ENCODE assay signal across 13 cellular contexts in the genomic region with DNA sequence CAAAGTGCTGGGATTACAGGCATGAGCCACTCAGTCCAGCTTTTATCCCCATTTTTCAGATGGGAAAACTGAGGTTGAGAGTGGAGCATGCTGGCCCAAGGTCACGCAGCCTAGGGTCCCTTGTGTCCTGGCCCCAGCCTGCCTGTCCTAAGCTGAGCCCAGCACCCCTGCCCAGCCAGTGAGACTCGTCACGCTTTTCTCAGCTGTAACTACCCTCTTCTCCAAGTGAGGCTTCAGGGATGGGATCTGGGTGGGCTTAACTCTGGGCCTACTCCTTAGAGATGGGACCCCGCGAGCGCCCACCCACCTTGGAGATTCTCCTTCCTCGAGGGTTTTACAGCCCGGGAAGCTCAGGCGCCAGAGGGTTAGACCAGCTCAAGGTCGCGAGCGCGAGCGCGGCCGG. TPM values are rescaled to one million over a fixed set of nuclear protein-coding genes. Genes with fewer than 3 reads are reported as not detected.
A peak's percentile ranks its signal among the peaks of the same experiment; 100 is the strongest.
DNase-seq lines count a peak whose midpoint lies in the region; ATAC-seq and TF ChIP-seq lines count a peak whose summit lies in the region.
"Had no signal": no experiment of that assay in that cellular context is flagged by ENCODE, and none has a peak within 500 bp of the region (broad histone marks: within the 10 kb centered on the region; RNA-seq: fewer than 3 reads in every experiment).

No MANE protein-coding gene starts in this region.

- H3K4me3 ChIP-seq in A673 (ENCODE audit: low read depth, low read length, poor library complexity, severe bottlenecking) (peak overlapping the region; percentile 57), HCT116 (replicated peaks in 1 of 2; ENCODE audit: low read depth in 1 of 2, low read length in 2 of 2) (peak overlapping the region; percentile 36 to 67), coronary artery (peak overlapping the region; percentile 70)
- H3K4me3 ChIP-seq: SJCRH30 had no signal

- no peak for ATAC-seq in HCT116
- ATAC-seq: activated CD8-positive, alpha-beta memory T cell treated with anti-CD3 and anti-CD28 coated beads, Interleukin-2, amount 10 ng/mL, durations not matched to agents 7 days and 5 days had no signal

- BruUV-seq in A673 (replicated peaks; lab: Mats Ljungman, UMichigan) (no TSS peak), HCT116 (replicated peaks; lab: Mats Ljungman, UMichigan) (no TSS peak)

- H3K27ac ChIP-seq in A673 (ENCODE audit: low read depth, low read length, poor library complexity, severe bottlenecking) (no peak overlapping the region), HCT116 (ENCODE audit: low read depth, low read length) (no peak overlapping the region; the same call in 1 of the 2 replicates), coronary artery (no peak overlapping the region)
- H3K27ac ChIP-seq: SJCRH30 had no signal

- TF ChIP-seq CTCF in A673 (conservative IDR thresholded peaks at IDR 0.05; ENCODE audit: low read depth, low read length): no peak
- no peak for TF ChIP-seq CTCF in HCT116 (IDR thresholded peaks at IDR 0.05 in 2 of 3, conservative IDR thresholded peaks at IDR 0.05 in 1 of 3; ENCODE audit: borderline replicate concordance in 1 of 3, insufficient read depth in 1 of 3, low read depth in 2 of 3, low read length in 2 of 3)
- no peak for TF ChIP-seq CTCF in coronary artery (IDR thresholded peaks at IDR 0.05)
- no peak for TF ChIP-seq CTCF in nephron progenitor cell (IDR thresholded peaks at IDR 0.05)

- TF ChIP-seq POLR2A in HCT116 (IDR thresholded peaks at IDR 0.05; ENCODE audit: borderline replicate concordance, extremely low read depth, insufficient read depth, insufficient read length): no peak

- H3K27me3 ChIP-seq in A673 (replicated peaks; ENCODE audit: insufficient read depth, low read depth, low read length, poor library complexity): no peaks in the 10 kb centered on the region
- H3K27me3 ChIP-seq in HCT116 (ENCODE audit: insufficient read depth, low read length): no peaks in the 10 kb centered on the region
- H3K27me3 ChIP-seq: SJCRH30 had no signal

- peaks cover 19% of the 10 kb centered on the region for H3K79me2 ChIP-seq in HCT116 (ENCODE audit: insufficient read depth, low read length)

- peak overlapping the region; percentile 94 for H3K4me3 Mint-ChIP-seq in nephron progenitor cell
- H3K4me3 Mint-ChIP-seq: activated CD8-positive, alpha-beta memory T cell treated with anti-CD3 and anti-CD28 coated beads, Interleukin-2, amount 10 ng/mL, durations not matched to agents 7 days and 5 days had no signal

- no peak overlapping the region for H3K27ac Mint-ChIP-seq in nephron progenitor cell
- H3K27ac Mint-ChIP-seq: activated CD8-positive, alpha-beta memory T cell treated with anti-CD3 and anti-CD28 coated beads, Interleukin-2, amount 10 ng/mL, durations not matched to agents 7 days and 5 days; stimulated activated naive CD8-positive, alpha-beta T cell treated with anti-CD3 and anti-CD28 coated beads, Interleukin-15, Interleukin-2, amounts not matched to agents 100 ng/mL and 50 ng/mL, for 24 hours had no signal

- RAD21 ChIA-PET in HCT116 (lab: Charles Lee; ENCODE audit: low non-redundant PET in 1 of 2, low total read pairs in 2 of 2, uncharacterized antibody in 2 of 2, unreplicated experiment in 2 of 2): no interaction called here

- H3K4me1 Mint-ChIP-seq in nephron progenitor cell: peaks cover 43% of the 10 kb centered on the region

- no peaks in the 10 kb centered on the region for H3K9me3 Mint-ChIP-seq in nephron progenitor cell
- H3K9me3 Mint-ChIP-seq: stimulated activated naive CD8-positive, alpha-beta T cell treated with anti-CD3 and anti-CD28 coated beads, Interleukin-15, Interleukin-2, amounts not matched to agents 100 ng/mL and 50 ng/mL, for 24 hours had no signal

- H4K20me1 ChIP-seq in HCT116 (ENCODE audit: insufficient read depth): no peaks in the 10 kb centered on the region

- H3K9ac ChIP-seq in HCT116 (ENCODE audit: low read length): peak overlapping the region; percentile 39; the same call in 1 of the 2 replicates

- peaks cover 19% of the 10 kb centered on the region for H3K4me1 ChIP-seq in A673 (ENCODE audit: insufficient read depth, low read length, poor library complexity, severe bottlenecking)
- H3K4me1 ChIP-seq in HCT116 (ENCODE audit: control insufficient read depth in 1 of 2, insufficient read depth in 2 of 2, low read length in 2 of 2): peaks cover 22 to 45% of the 10 kb centered on the region in 2 experiments

- H3K9me3 ChIP-seq in A673 (ENCODE audit: low read depth, low read length, poor library complexity, severe bottlenecking) (no peaks in the 10 kb centered on the region), HCT116 (ENCODE audit: control insufficient read depth in 1 of 2, insufficient read depth in 1 of 2, low read depth in 1 of 2, low read length in 2 of 2) (no peaks in the 10 kb centered on the region)
- H3K9me3 ChIP-seq: SJCRH30 had no signal

- DNase-seq in A673 (ENCODE audit: low spot score) (no peak), HCT116 (ENCODE audit: low read depth, low spot score) (no peak), coronary artery (ENCODE audit: low spot score) (no peak), nephron progenitor cell (no peak), NCI-H526 (lab: John Stamatoyannopoulos, UW) (no peak), 8988T (no peak), GM03348 (ENCODE audit: low spot score) (no peak), putamen (ENCODE audit: low spot score) (no peak)
- DNase-seq: activated CD8-positive, alpha-beta memory T cell treated with anti-CD3 and anti-CD28 coated beads, Interleukin-2, amount 10 ng/mL, durations not matched to agents 7 days and 5 days; Kasumi-1; SJCRH30 had no signal

- no peaks in the 10 kb centered on the region for H3K9me2 ChIP-seq in HCT116 (ENCODE audit: insufficient read depth)

- CTCF ChIA-PET in A673 (lab: Charles Lee): interaction anchor here (0.6 kb wide), 2 partner anchors 37 to 83 kb away, joined by 3 to 5 read pairs; no protein-coding TSS in a partner anchor
- CTCF ChIA-PET in HCT116 (lab: Charles Lee): interaction anchor here (1.0 to 1.8 kb wide), 2 partner anchors 9 to 20 kb away, joined by 4 to 10 read pairs; no protein-coding TSS in a partner anchor

- H2AFZ ChIP-seq in HCT116 (ENCODE audit: low read depth, low read length, poor library complexity, severe bottlenecking): peak overlapping the region; percentile 35

- intact Hi-C loops in A673 (cut with micrococcal nuclease; ENCODE audit: unreplicated experiment) (no loop called here), HCT116 (cut with micrococcal nuclease) (no loop called here)

- H3K27me3 Mint-ChIP-seq in nephron progenitor cell (ENCODE audit: low read depth, poor library complexity): peaks cover 59% of the 10 kb centered on the region

- H3K36me3 ChIP-seq in A673 (ENCODE audit: insufficient read depth, low read length, poor library complexity, severe bottlenecking): no peaks in the 10 kb centered on the region
- no peaks in the 10 kb centered on the region for H3K36me3 ChIP-seq in HCT116 (ENCODE audit: control insufficient read depth in 1 of 2, insufficient read depth in 2 of 2, low read length in 2 of 2)
- H3K36me3 ChIP-seq: SJCRH30 had no signal

- POLR2A ChIA-PET in A673 (lab: Charles Lee; ENCODE audit: low non-redundant PET) (no interaction called here), HCT116 (lab: Charles Lee) (interaction anchor here (1.3 kb wide), 1 partner anchor 21 kb away, joined by 7 read pairs; no protein-coding TSS in a partner anchor)

- TF ChIP-seq RAD21 in HCT116 (IDR thresholded peaks at IDR 0.05; ENCODE audit: low read depth): no peak

- H3K36me3 Mint-ChIP-seq in nephron progenitor cell (ENCODE audit: low read depth): no peaks in the 10 kb centered on the region
- H3K36me3 Mint-ChIP-seq: activated CD8-positive, alpha-beta memory T cell treated with anti-CD3 and anti-CD28 coated beads, Interleukin-2, amount 10 ng/mL, durations not matched to agents 7 days and 5 days had no signal

- H3K4me2 ChIP-seq in HCT116 (ENCODE audit: low read length): peak overlapping the region; percentile 99

TF ChIP-seq in HCT116, 20 proteins besides CTCF, POLR2A, EP300 and RAD21:
- no peak for TF ChIP-seq JUND (IDR thresholded peaks at IDR 0.05)

RNA-seq across cellular contexts. Expression of a gene that starts 0.4 kb away (rescaled TPM):
- total RNA-seq in A673 (2021): 1.5 and 1.7 TPM in 2 replicates
- 5.9 TPM for total RNA-seq in HCT116 (2021; ENCODE audit: unreplicated experiment)
- 5.0 and 5.4 TPM in 2 replicates for polyA plus RNA-seq in HCT116 (2012)
- total RNA-seq: activated CD8-positive, alpha-beta memory T cell treated with anti-CD3 and anti-CD28 coated beads, Interleukin-2, amount 10 ng/mL, durations not matched to agents 7 days and 5 days; lung microvascular endothelial cell; SJCRH30 had no signal

RNA-seq across cellular contexts. Expression of a gene that starts 2.4 kb away (rescaled TPM):
- total RNA-seq in A673 (2021) (125 and 128 TPM in 2 replicates), HCT116 (2021; ENCODE audit: unreplicated experiment) (54.7 TPM)
- 82.8 and 97.7 TPM in 2 replicates for polyA plus RNA-seq in HCT116 (2012)

RNA-seq across cellular contexts. Expression of a gene that starts 13.3 kb away (rescaled TPM):
- total RNA-seq in A673 (2021) (11.6 and 13.7 TPM in 2 replicates), HCT116 (2021; ENCODE audit: unreplicated experiment) (1.3 TPM)
- polyA plus RNA-seq in HCT116 (2012): 0.70 and 0.75 TPM in 2 replicates

RNA-seq across cellular contexts. Expression of a gene that starts 22.9 kb away (rescaled TPM):
- total RNA-seq in A673 (2021): 171 and 186 TPM in 2 replicates
- 148 TPM for total RNA-seq in HCT116 (2021; ENCODE audit: unreplicated experiment)
- polyA plus RNA-seq in HCT116 (2012): 167 and 174 TPM in 2 replicates

RNA-seq across cellular contexts. Expression of a gene that starts 25.5 kb away (rescaled TPM):
- total RNA-seq in A673 (2021): 97.8 and 111 TPM in 2 replicates
- total RNA-seq in HCT116 (2021; ENCODE audit: unreplicated experiment): 0.32 TPM
- polyA plus RNA-seq in HCT116 (2012): not detected in 2 replicates
